ENCODE assay signal across 16 cellular contexts in the genomic region with DNA sequence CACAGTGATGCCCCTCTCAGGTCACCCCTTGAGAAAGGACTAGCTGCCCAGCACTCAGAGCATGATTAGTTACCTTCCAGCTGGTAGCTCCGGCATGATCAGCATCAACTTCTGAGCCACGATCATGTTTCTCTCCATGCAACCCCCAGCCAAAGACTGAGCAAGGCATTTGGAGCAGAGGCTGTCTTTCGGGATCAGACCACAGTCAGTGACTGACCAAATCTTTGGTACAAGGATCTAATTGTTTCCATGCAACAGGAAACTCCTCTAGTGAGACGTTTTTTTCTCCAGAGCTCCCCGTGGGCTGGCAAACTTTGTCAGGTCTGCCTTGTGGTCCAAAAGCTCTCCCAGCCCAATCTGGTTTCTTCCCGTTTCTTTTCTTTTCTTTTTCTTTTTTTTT.
"Had no signal": no experiment of that assay in that cellular context is flagged by ENCODE, and none has a peak within 500 bp of the region (broad histone marks: within the 10 kb centered on the region; RNA-seq: fewer than 3 reads in every experiment).

No MANE protein-coding gene starts in this region.

- H3K27me3 ChIP-seq: sigmoid colon, upper lobe of left lung had no signal

- H3K4me1 ChIP-seq: prostate gland, sigmoid colon, upper lobe of left lung had no signal

- H3K27ac ChIP-seq: prostate gland, sigmoid colon, upper lobe of left lung had no signal

- DNase-seq: activated CD4-positive, CD25-positive, alpha-beta regulatory T cell treated with anti-CD3 and anti-CD28 coated beads, Interleukin-2, amount 50 U/mL, for 72 hours; activated naive CD4-positive, alpha-beta T cell; activated naive CD8-positive, alpha-beta T cell treated with anti-CD3 and anti-CD28 coated beads, Interleukin-2, amount 10 ng/mL, durations not matched to agents 7 days and 5 days; activated T-cell treated with anti-CD3 and anti-CD28 coated beads for 4 hours; anterior cingulate cortex; cerebellar nuclear complex; effector memory CD4-positive, alpha-beta T cell; islet precursor cell; natural killer cell; sigmoid colon; stimulated activated CD4-positive, alpha-beta T cell treated with anti-CD3 and anti-CD28 coated beads, Interleukin-1b, Interleukin-23, amount 100 ng/mL, for 48 hours; stimulated activated naive CD8-positive, alpha-beta T cell treated with anti-CD3 and anti-CD28 coated beads, Interleukin-15, amount 100 ng/mL, for 72 hours; T1000; upper lobe of left lung had no signal

- H3K9me3 ChIP-seq: prostate gland, sigmoid colon, upper lobe of left lung had no signal

- ATAC-seq: left lobe of liver; natural killer cell; stimulated activated naive CD8-positive, alpha-beta T cell treated with anti-CD3 and anti-CD28 coated beads, Interleukin-15, amount 100 ng/mL, for 72 hours had no signal

- H3K36me3 ChIP-seq: prostate gland, sigmoid colon, upper lobe of left lung had no signal

- H3K4me3 ChIP-seq: prostate gland, sigmoid colon, upper lobe of left lung had no signal
